ENCODE assay signal across 13 cellular contexts in the genomic region with DNA sequence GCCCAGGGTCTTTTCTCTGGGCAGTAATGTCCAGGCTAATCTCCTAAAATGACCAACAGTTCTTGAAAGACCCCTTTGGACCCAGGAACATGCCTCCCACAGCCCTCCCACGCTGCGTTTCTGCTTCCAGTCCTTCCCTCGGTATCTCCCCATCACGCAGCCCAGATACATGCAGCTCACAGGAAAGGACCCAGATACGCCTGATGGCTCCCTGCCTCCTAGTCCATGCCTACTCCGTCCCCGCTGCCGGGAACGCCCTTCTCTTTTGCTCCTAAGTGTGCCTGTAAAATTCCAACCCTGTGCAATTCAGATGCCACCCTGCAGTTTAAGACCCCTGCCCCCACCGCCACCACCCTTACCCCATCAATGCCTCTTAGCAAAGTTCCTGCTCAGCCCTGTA. TPM values are rescaled to one million over a fixed set of nuclear protein-coding genes. Genes with fewer than 3 reads are reported as not detected.
"Had no signal": no experiment of that assay in that cellular context is flagged by ENCODE, and none has a peak within 500 bp of the region (broad histone marks: within the 10 kb centered on the region; RNA-seq: fewer than 3 reads in every experiment).

No MANE protein-coding gene starts in this region.

- H3K27ac ChIP-seq: left ventricle myocardium inferior, pancreas, tibial nerve, WERI-Rb-1 had no signal

- H3K27me3 ChIP-seq: pancreas, tibial nerve had no signal

- H3K27ac Mint-ChIP-seq: activated CD8-positive, alpha-beta T cell treated with anti-CD3 and anti-CD28 coated beads, Interleukin-2, amount 10 ng/mL, durations not matched to agents 7 days and 5 days; nephron; T-cell had no signal

- H3K9me3 ChIP-seq: pancreas had no signal

- H3K36me3 ChIP-seq: left ventricle myocardium inferior, pancreas, tibial nerve, WERI-Rb-1 had no signal

- DNase-seq: activated CD4-positive, alpha-beta T cell treated with anti-CD3 and anti-CD28 coated beads for 48 hours; activated CD8-positive, alpha-beta T cell treated with anti-CD3 and anti-CD28 coated beads, Interleukin-2, amount 10 ng/mL, durations not matched to agents 7 days and 5 days; central memory CD4-positive, alpha-beta T cell; cortex of kidney; kidney; left ventricle myocardium inferior; mesendoderm; stimulated activated CD4-positive, alpha-beta T cell treated with anti-CD3 and anti-CD28 coated beads, Interleukin-4, amount 100 ng/mL, for 4 hours; T-cell; WERI-Rb-1 had no signal

- H3K4me3 Mint-ChIP-seq: activated CD8-positive, alpha-beta T cell treated with anti-CD3 and anti-CD28 coated beads, Interleukin-2, amount 10 ng/mL, durations not matched to agents 7 days and 5 days; nephron; T-cell had no signal

- H3K4me1 ChIP-seq: left ventricle myocardium inferior, pancreas, tibial nerve had no signal

- H3K4me3 ChIP-seq: left ventricle myocardium inferior, pancreas, tibial nerve had no signal

- H3K4me1 Mint-ChIP-seq: nephron, T-cell had no signal

- H3K9me3 Mint-ChIP-seq: nephron had no signal

- ATAC-seq: activated CD8-positive, alpha-beta T cell treated with anti-CD3 and anti-CD28 coated beads, Interleukin-2, amount 10 ng/mL, durations not matched to agents 7 days and 5 days; pancreas; T-cell had no signal

- H3K36me3 Mint-ChIP-seq: T-cell had no signal

RNA-seq across cellular contexts. Expression of a gene that starts 0.8 kb away (rescaled TPM):
- total RNA-seq: left ventricle myocardium inferior had no signal
